ENCODE assay signal across 25 cellular contexts in genomic region chr5:10253390-10253789, GRCh38. TPM values are rescaled to one million over a fixed set of nuclear protein-coding genes. Genes with fewer than 3 reads are reported as not detected.
DNase-seq lines count a peak whose midpoint lies in the region; ATAC-seq, FAIRE-seq and TF ChIP-seq lines count a peak whose summit lies in the region.
"Had no signal": no experiment of that assay in that cellular context is flagged by ENCODE, and none has a peak within 500 bp of the region (broad histone marks: within the 10 kb centered on the region; RNA-seq: fewer than 3 reads in every experiment).

No MANE protein-coding gene starts in this region.

- H2AFZ ChIP-seq in OCI-LY1 (ENCODE audit: low read length) (no peak overlapping the region), K562 (ENCODE audit: low read depth, low read length) (no peak overlapping the region)

- H3K9ac ChIP-seq in OCI-LY1 (ENCODE audit: low read length), result peak overlapping the region; percentile 4; the same call in 1 of the 2 replicates
- H3K9ac ChIP-seq in K562 (ENCODE audit: insufficient read depth in 1 of 2, low read depth in 2 of 2, low read length in 2 of 2), result no peak overlapping the region

- FAIRE-seq in K562 (lab: Jason Lieb, UNC), result no peak

- H3K36me3 ChIP-seq in OCI-LY1 (ENCODE audit: insufficient read depth, low read length), result peaks cover 76% of the 10 kb centered on the region
- peaks cover 77% of the 10 kb centered on the region for H3K36me3 ChIP-seq in K562 (ENCODE audit: control insufficient read depth, insufficient read depth, low read length)
- H3K36me3 ChIP-seq in tibial artery, result peaks cover 25 to 39% (median 28%) of the 10 kb centered on the region in 3 donors

- no peak for TF ChIP-seq POLR2A in K562 (conservative IDR thresholded peaks at IDR 0.05)

- no peak overlapping the region for H3K27ac ChIP-seq in OCI-LY1 (ENCODE audit: low read depth, low read length, poor library complexity, severe bottlenecking)
- no peak overlapping the region for H3K27ac ChIP-seq in K562 (ENCODE audit: extremely low read depth, low read depth, low read length)
- H3K27ac ChIP-seq in tibial artery, result no peak overlapping the region
- H3K27ac ChIP-seq: foreskin keratinocyte, Peyer's patch, sigmoid colon, SJSA1, VCaP had no signal

- CTCF ChIA-PET in K562 (lab: Yijun Ruan, JAX; ENCODE audit: low intra/inter-chr PET ratio), result no interaction called here

- peaks cover 58% of the 10 kb centered on the region for H3K79me2 ChIP-seq in OCI-LY1 (ENCODE audit: insufficient read depth, low read length)
- peaks cover 97% of the 10 kb centered on the region for H3K79me2 ChIP-seq in K562 (ENCODE audit: control insufficient read depth, insufficient read depth, low read length)

- H3K27ac Mint-ChIP-seq in natural killer cell treated with Interleukin-12 subunit alpha and Interleukin-12 subunit beta and Interleukin-15 and Interleukin-18, amount 100 ng/mL, for 72 hours, result no peak overlapping the region
- no peak overlapping the region for H3K27ac Mint-ChIP-seq in natural killer cell
- no peak overlapping the region for H3K27ac Mint-ChIP-seq in type B pancreatic cell
- H3K27ac Mint-ChIP-seq: activated naive CD4-positive, alpha-beta T cell treated with anti-CD3 and anti-CD28 coated beads, Interleukin-2, amount 10 ng/mL, durations not matched to agents 7 days and 5 days; T-helper 1 cell treated with Interleukin-12 subunit alpha and Interleukin-12 subunit beta and Interleukin-4 antibody, amounts not matched to agents 30 μg/mL and 1 μg/mL, for 36 hours had no signal

- ATAC-seq in natural killer cell treated with Interleukin-12 subunit alpha and Interleukin-12 subunit beta and Interleukin-15 and Interleukin-18, amount 100 ng/mL, for 72 hours, result no peak
- ATAC-seq in natural killer cell (no peak), K562 (no peak), Right ventricle myocardium superior (ENCODE audit: poor library complexity) (no peak)
- ATAC-seq: foreskin keratinocyte; HCT116; left lobe of liver; naive thymus-derived CD4-positive, alpha-beta T cell had no signal

- H3K9me2 ChIP-seq in OCI-LY1 (ENCODE audit: low read depth, low read length), result no peaks in the 10 kb centered on the region

- H3K4me3 ChIP-seq in OCI-LY1 (ENCODE audit: low read depth, low read length, poor library complexity, severe bottlenecking) (no peak overlapping the region), K562 (no peak overlapping the region), tibial artery (no peak overlapping the region)
- H3K4me3 ChIP-seq: Peyer's patch, sigmoid colon, SJSA1 had no signal

- peak overlapping the region; percentile 41 for H3K4me3 Mint-ChIP-seq in natural killer cell treated with Interleukin-12 subunit alpha and Interleukin-12 subunit beta and Interleukin-15 and Interleukin-18, amount 100 ng/mL, for 72 hours
- H3K4me3 Mint-ChIP-seq in natural killer cell (no peak overlapping the region), type B pancreatic cell (no peak overlapping the region)
- H3K4me3 Mint-ChIP-seq: activated naive CD4-positive, alpha-beta T cell treated with anti-CD3 and anti-CD28 coated beads, Interleukin-2, amount 10 ng/mL, durations not matched to agents 7 days and 5 days; T-helper 1 cell treated with Interleukin-12 subunit alpha and Interleukin-12 subunit beta and Interleukin-4 antibody, amounts not matched to agents 30 μg/mL and 1 μg/mL, for 36 hours had no signal

- in situ Hi-C loops in K562 (cut with MboI), result no loop called here

- POLR2A ChIA-PET in K562 (lab: Yijun Ruan, JAX), result interaction anchor here (1.0 to 2.0 kb wide), 3 partner anchors 9 to 15 kb away, joined by 3 to 6 read pairs (median 4); no protein-coding TSS in a partner anchor

- peaks cover 45 to 49% of the 10 kb centered on the region in 2 donors for H3K4me1 Mint-ChIP-seq in natural killer cell treated with Interleukin-12 subunit alpha and Interleukin-12 subunit beta and Interleukin-15 and Interleukin-18, amount 100 ng/mL, for 72 hours (ENCODE audit: low read depth in 2 of 2)
- peaks cover 35 to 56% of the 10 kb centered on the region in 2 donors for H3K4me1 Mint-ChIP-seq in natural killer cell
- peaks cover 24% of the 10 kb centered on the region for H3K4me1 Mint-ChIP-seq in type B pancreatic cell (ENCODE audit: unreplicated experiment)

- H3K27me3 Mint-ChIP-seq in natural killer cell treated with Interleukin-12 subunit alpha and Interleukin-12 subunit beta and Interleukin-15 and Interleukin-18, amount 100 ng/mL, for 72 hours, result no peaks in the 10 kb centered on the region
- no peaks in the 10 kb centered on the region for H3K27me3 Mint-ChIP-seq in natural killer cell (ENCODE audit: low read depth in 2 of 2)
- H3K27me3 Mint-ChIP-seq in type B pancreatic cell, result peaks cover 4% of the 10 kb centered on the region

- no TSS peak for BruUV-seq in K562 (replicated peaks; lab: Mats Ljungman, UMichigan)

- no peaks in the 10 kb centered on the region for H3F3A ChIP-seq in OCI-LY1 (ENCODE audit: insufficient read depth, low read length)

- DNase-seq in natural killer cell treated with Interleukin-12 subunit alpha and Interleukin-12 subunit beta and Interleukin-15 and Interleukin-18, amount 100 ng/mL, for 72 hours (ENCODE audit: low spot score), result no peak
- no peak for DNase-seq in natural killer cell
- no peak for DNase-seq in K562 (ENCODE audit: extremely low read depth in 1 of 4, low spot score in 3 of 4)
- DNase-seq in type B pancreatic cell (ENCODE audit: extremely low spot score, unreplicated experiment), result peak; percentile 29
- DNase-seq in Right ventricle myocardium superior, result no peak
- no peak for DNase-seq in T-helper 1 cell
- DNase-seq in tibial artery, result no peak
- DNase-seq: activated CD8-positive, alpha-beta memory T cell treated with anti-CD3 and anti-CD28 coated beads, Interleukin-2, amount 50 U/mL, for 48 hours; activated naive CD4-positive, alpha-beta T cell treated with anti-CD3 and anti-CD28 coated beads, Interleukin-2, amount 10 ng/mL, durations not matched to agents 7 days and 5 days; cerebellar nuclear complex; erythroblast; foreskin keratinocyte; Kasumi-1; naive thymus-derived CD4-positive, alpha-beta T cell; NCI-H1092; NCI-H2029; NCI-H345; Peyer's patch; sigmoid colon had no signal

- H3K27me3 ChIP-seq in OCI-LY1 (ENCODE audit: insufficient read depth, low read length) (no peaks in the 10 kb centered on the region), K562 (ENCODE audit: control insufficient read depth in 2 of 2, insufficient read depth in 2 of 2, low read length in 2 of 2) (no peaks in the 10 kb centered on the region), tibial artery (no peaks in the 10 kb centered on the region)
- H3K27me3 ChIP-seq: foreskin keratinocyte, Peyer's patch, sigmoid colon, SJSA1 had no signal

- TF ChIP-seq EP300 in K562 (IDR thresholded peaks at IDR 0.05; ENCODE audit: low read length), result no peak

- H3K9me3 ChIP-seq in OCI-LY1 (ENCODE audit: low read length), result no peaks in the 10 kb centered on the region
- no peaks in the 10 kb centered on the region for H3K9me3 ChIP-seq in K562 (replicated peaks; ENCODE audit: control insufficient read depth, insufficient read depth, low read depth, low read length)
- no peaks in the 10 kb centered on the region for H3K9me3 ChIP-seq in tibial artery
- H3K9me3 ChIP-seq: Peyer's patch, sigmoid colon, SJSA1 had no signal

- TF ChIP-seq CTCF in natural killer cell (IDR thresholded peaks at IDR 0.05) (no peak), OCI-LY1 (IDR thresholded peaks at IDR 0.05; ENCODE audit: low read length) (no peak), K562 (IDR thresholded peaks at IDR 0.05 in 2 of 3, conservative IDR thresholded peaks at IDR 0.05 in 1 of 3; ENCODE audit: insufficient read depth in 2 of 3, low read depth in 1 of 3, low read length in 3 of 3) (no peak), type B pancreatic cell (conservative IDR thresholded peaks at IDR 0.05) (no peak), tibial artery (IDR thresholded peaks at IDR 0.05) (no peak)

- H3K4me1 ChIP-seq in OCI-LY1 (ENCODE audit: insufficient read depth, low read length, severe bottlenecking), result peaks cover 36% of the 10 kb centered on the region
- peaks cover 12 to 14% of the 10 kb centered on the region in 2 experiments; a peak in 4 of 5 replicates for H3K4me1 ChIP-seq in K562 (replicated peaks in 1 of 2; ENCODE audit: control insufficient read depth in 2 of 2, insufficient read depth in 2 of 2, low read length in 2 of 2)
- H3K4me1 ChIP-seq in tibial artery, result peaks cover 0 to 35% (median 18%) of the 10 kb centered on the region in 4 donors
- H3K4me1 ChIP-seq: foreskin keratinocyte had no signal

- no peak for TF ChIP-seq RAD21 in K562 (CRISPR knock-in tag; conservative IDR thresholded peaks at IDR 0.05 in 1 of 2, IDR thresholded peaks at IDR 0.05 in 1 of 2)

- peaks cover 3% of the 10 kb centered on the region for H3K9me1 ChIP-seq in K562 (ENCODE audit: control insufficient read depth, insufficient read depth, low read length)

- peaks cover 51% of the 10 kb centered on the region for H3K36me3 Mint-ChIP-seq in natural killer cell treated with Interleukin-12 subunit alpha and Interleukin-12 subunit beta and Interleukin-15 and Interleukin-18, amount 100 ng/mL, for 72 hours
- H3K36me3 Mint-ChIP-seq in natural killer cell (peaks cover 15% of the 10 kb centered on the region), type B pancreatic cell (peaks cover 31% of the 10 kb centered on the region)

- H4K20me1 ChIP-seq in OCI-LY1 (ENCODE audit: insufficient read depth, low read length), result no peaks in the 10 kb centered on the region
- peaks cover 35% of the 10 kb centered on the region for H4K20me1 ChIP-seq in K562 (replicated peaks; ENCODE audit: control insufficient read depth, insufficient read depth, low read length)

- 90% methylated on average over 3 of the region's 3 CpGs for WGBS in K562 (ENCODE audit: insufficient coverage, low coverage, missing lambda C conversion rate)

- no peaks in the 10 kb centered on the region for H3K9me3 Mint-ChIP-seq in natural killer cell treated with Interleukin-12 subunit alpha and Interleukin-12 subunit beta and Interleukin-15 and Interleukin-18, amount 100 ng/mL, for 72 hours
- H3K9me3 Mint-ChIP-seq in natural killer cell (no peaks in the 10 kb centered on the region), type B pancreatic cell (no peaks in the 10 kb centered on the region)
- H3K9me3 Mint-ChIP-seq: activated naive CD4-positive, alpha-beta T cell treated with anti-CD3 and anti-CD28 coated beads, Interleukin-2, amount 10 ng/mL, durations not matched to agents 7 days and 5 days; T-helper 1 cell treated with Interleukin-12 subunit alpha and Interleukin-12 subunit beta and Interleukin-4 antibody, amounts not matched to agents 30 μg/mL and 1 μg/mL, for 36 hours had no signal

- H3K4me2 ChIP-seq in OCI-LY1 (ENCODE audit: low read length), result peak overlapping the region; percentile 18; the same call in 1 of the 2 replicates
- H3K4me2 ChIP-seq in K562 (ENCODE audit: insufficient read depth, low read length), result no peak overlapping the region

- intact Hi-C loops in natural killer cell (cut with micrococcal nuclease) (loop anchor here (10.0 kb wide), 1 partner anchor 511 kb away; the partner anchor contains the start of gene DAP), K562 (cut with micrococcal nuclease) (loop anchor here (5.0 kb wide), 2 partner anchors 54 to 99 kb away; partner anchors contain the start of genes CMBL and MARCHF6), Right ventricle myocardium superior (cut with DNase I) (no loop called here), tibial artery (cut with DNase I; ENCODE audit: low total_unique reads) (no loop called here)

RNA-seq across cellular contexts. Expression of gene CCT5, which starts 3.3 kb away (rescaled TPM):
- 100 to 1,000 TPM; 311 to 417 TPM for total RNA-seq in natural killer cell treated with Interleukin-12 subunit alpha and Interleukin-12 subunit beta and Interleukin-15 and Interleukin-18, amount 100 ng/mL, for 72 hours
- total RNA-seq in natural killer cell (10 to 100 TPM; 62.2 to 88.0 (median 73.5) TPM), K562 (2014; rRNA removed) (1,056 and 1,105 TPM in 2 replicates), K562 (2014; rRNA removed; fragmentation: Illumina TruSeq; extraction: Trizol) (1,310 and 1,339 TPM in 2 replicates), K562 (2015; rRNA removed; fragmentation: Illumina TruSeq; extraction: Trizol) (1,290 and 1,307 TPM in 2 replicates), K562 (2021) (782 and 792 TPM in 2 replicates), type B pancreatic cell (ENCODE audit: low replicate concordance) (199 and 255 TPM in 2 replicates), Right ventricle myocardium superior (92.8 TPM)
- total RNA-seq in K562 (2011; cell fraction: chromatin; rRNA removed; ENCODE audit: low replicate concordance), result 239 and 473 TPM in 2 replicates
- 160 and 181 TPM in 2 replicates for total RNA-seq in K562 (2011; cell fraction: nucleolus; rRNA removed)
- 271 and 310 TPM in 2 replicates for total RNA-seq in K562 (2011; cell fraction: nucleoplasm; rRNA removed)
- polyA plus RNA-seq in K562 (2011; rRNA removed) (773 and 1,153 TPM in 2 replicates), K562 (2014; fragmentation: Illumina TruSeq; extraction: Trizol) (1,097 and 1,170 TPM in 2 replicates), K562 (2014; fragmentation: Nextera tagmentation; extraction: Ambion mirVana) (1,000 to 10,000 TPM in 1 of 2 experiments, 100 to 1,000 TPM in 1; 926 to 1,606 TPM), K562 (2014; rRNA removed) (798 and 941 TPM in 2 replicates)
- 486 and 691 TPM in 2 replicates for polyA plus RNA-seq in K562 (2011; cell fraction: cytosol; rRNA removed)
- 304 and 417 TPM in 2 replicates for polyA plus RNA-seq in K562 (2011; cell fraction: nucleus; rRNA removed)
- polyA plus RNA-seq in K562 (2012), result 564 and 1,172 TPM in 2 replicates
- polyA minus RNA-seq in K562 (2011; rRNA and poly(A)+ RNA removed), result 2,049 and 2,472 TPM in 2 replicates
- 548 and 692 TPM in 2 replicates for polyA minus RNA-seq in K562 (2011; cell fraction: cytosol; rRNA and poly(A)+ RNA removed)
- 155 and 246 TPM in 2 replicates for polyA minus RNA-seq in K562 (2011; cell fraction: nucleus; rRNA and poly(A)+ RNA removed)

RNA-seq across cellular contexts. Expression of gene ATPSCKMT, which starts 3.7 kb away (rescaled TPM):
- total RNA-seq in natural killer cell treated with Interleukin-12 subunit alpha and Interleukin-12 subunit beta and Interleukin-15 and Interleukin-18, amount 100 ng/mL, for 72 hours, result 10 to 100 TPM; 20.5 to 40.9 TPM
- total RNA-seq in natural killer cell (10 to 100 TPM; 11.8 to 15.1 (median 13.0) TPM), K562 (2014; rRNA removed) (26.2 and 30.2 TPM in 2 replicates), K562 (2014; rRNA removed; fragmentation: Illumina TruSeq; extraction: Trizol) (44.4 and 46.2 TPM in 2 replicates), K562 (2015; rRNA removed; fragmentation: Illumina TruSeq; extraction: Trizol) (29.5 and 32.4 TPM in 2 replicates), K562 (2021) (29.1 and 32.2 TPM in 2 replicates), type B pancreatic cell (ENCODE audit: low replicate concordance) (23.6 and 30.5 TPM in 2 replicates), Right ventricle myocardium superior (18.1 TPM)
- 63.3 and 105 TPM in 2 replicates for total RNA-seq in K562 (2011; cell fraction: chromatin; rRNA removed; ENCODE audit: low replicate concordance)
- 33.5 and 38.3 TPM in 2 replicates for total RNA-seq in K562 (2011; cell fraction: nucleolus; rRNA removed)
- total RNA-seq in K562 (2011; cell fraction: nucleoplasm; rRNA removed), result 54.5 and 67.1 TPM in 2 replicates
- polyA plus RNA-seq in K562 (2011; rRNA removed) (32.1 and 46.8 TPM in 2 replicates), K562 (2014; fragmentation: Illumina TruSeq; extraction: Trizol) (36.9 and 41.1 TPM in 2 replicates), K562 (2014; fragmentation: Nextera tagmentation; extraction: Ambion mirVana) (10 to 100 TPM; 36.6 to 40.7 TPM), K562 (2014; rRNA removed) (28.3 and 38.4 TPM in 2 replicates)
- polyA plus RNA-seq in K562 (2011; cell fraction: cytosol; rRNA removed), result 11.9 and 39.5 TPM in 2 replicates
- polyA plus RNA-seq in K562 (2011; cell fraction: nucleus; rRNA removed), result 38.0 and 40.7 TPM in 2 replicates
- polyA plus RNA-seq in K562 (2012), result 22.4 and 28.9 TPM in 2 replicates
- 48.5 and 54.2 TPM in 2 replicates for polyA minus RNA-seq in K562 (2011; rRNA and poly(A)+ RNA removed)
- polyA minus RNA-seq in K562 (2011; cell fraction: cytosol; rRNA and poly(A)+ RNA removed), result 10.5 and 16.6 TPM in 2 replicates
- polyA minus RNA-seq in K562 (2011; cell fraction: nucleus; rRNA and poly(A)+ RNA removed), result 20.2 and 38.1 TPM in 2 replicates

RNA-seq across cellular contexts. Expression of gene CMBL, which starts 54.3 kb away (rescaled TPM):
- total RNA-seq in natural killer cell treated with Interleukin-12 subunit alpha and Interleukin-12 subunit beta and Interleukin-15 and Interleukin-18, amount 100 ng/mL, for 72 hours, result under 1 TPM in 1 of 2 donors, not detected in 1; 0.36 TPM
- 1 to 10 TPM in 1 of 3 donors, under 1 TPM in 1, not detected in 1; 0.45 to 1.0 TPM for total RNA-seq in natural killer cell
- total RNA-seq in K562 (2011; cell fraction: chromatin; rRNA removed; ENCODE audit: low replicate concordance), result 57.6 and 73.6 TPM in 2 replicates
- total RNA-seq in K562 (2011; cell fraction: nucleolus; rRNA removed), result 41.8 and 51.0 TPM in 2 replicates
- total RNA-seq in K562 (2011; cell fraction: nucleoplasm; rRNA removed), result 60.6 and 76.3 TPM in 2 replicates
- 22.6 and 30.0 TPM in 2 replicates for total RNA-seq in K562 (2014; rRNA removed)
- total RNA-seq in K562 (2014; rRNA removed; fragmentation: Illumina TruSeq; extraction: Trizol), result 68.2 and 86.7 TPM in 2 replicates
- total RNA-seq in K562 (2015; rRNA removed; fragmentation: Illumina TruSeq; extraction: Trizol), result 54.7 and 55.5 TPM in 2 replicates
- 119 and 121 TPM in 2 replicates for total RNA-seq in K562 (2021)
- polyA plus RNA-seq in K562 (2011; rRNA removed), result 183 and 192 TPM in 2 replicates
- polyA plus RNA-seq in K562 (2011; cell fraction: cytosol; rRNA removed), result 228 and 464 TPM in 2 replicates
- polyA plus RNA-seq in K562 (2011; cell fraction: nucleus; rRNA removed), result 27.2 and 28.4 TPM in 2 replicates
- polyA plus RNA-seq in K562 (2012), result 129 and 225 TPM in 2 replicates
- 140 and 144 TPM in 2 replicates for polyA plus RNA-seq in K562 (2014; fragmentation: Illumina TruSeq; extraction: Trizol)
- 10 to 100 TPM; 53.4 to 71.1 TPM for polyA plus RNA-seq in K562 (2014; fragmentation: Nextera tagmentation; extraction: Ambion mirVana)
- 109 and 128 TPM in 2 replicates for polyA plus RNA-seq in K562 (2014; rRNA removed)
- polyA minus RNA-seq in K562 (2011; rRNA and poly(A)+ RNA removed), result 176 TPM in 2 replicates
- 200 and 213 TPM in 2 replicates for polyA minus RNA-seq in K562 (2011; cell fraction: cytosol; rRNA and poly(A)+ RNA removed)
- polyA minus RNA-seq in K562 (2011; cell fraction: nucleus; rRNA and poly(A)+ RNA removed), result 23.2 and 39.3 TPM in 2 replicates
- total RNA-seq in type B pancreatic cell (ENCODE audit: low replicate concordance), result 12.1 and 32.9 TPM in 2 replicates
- 50.0 TPM for total RNA-seq in Right ventricle myocardium superior

Comparison
In these comparisons a context has a peak if more than half of its experiments do, and no peak if none do; other contexts are left out.
1. intact Hi-C loops: an anchor here in natural killer cell (10.0 kb wide) and K562 (5.0 kb wide); none called in Right ventricle myocardium superior and tibial artery.